In genomic region chr1:180117764-180118116, GRCh38 we compare ENCODE assay signal across 15 cellular contexts. TPM values are rescaled to one million over a fixed set of nuclear protein-coding genes. Genes with fewer than 3 reads are reported as not detected.
A peak's percentile ranks its signal among the peaks of the same experiment; 100 is the strongest.
DNase-seq lines count a peak whose midpoint lies in the region; ATAC-seq and TF ChIP-seq lines count a peak whose summit lies in the region.
"Had no signal": no experiment of that assay in that cellular context is flagged by ENCODE, and none has a peak within 500 bp of the region (broad histone marks: within the 10 kb centered on the region; RNA-seq: fewer than 3 reads in every experiment).

No MANE protein-coding gene starts in this region.

- H3K9ac ChIP-seq in PC-3 (ENCODE audit: low read length), result peak overlapping the region; percentile 43

- TF ChIP-seq POLR2A in thyroid gland (IDR thresholded peaks at IDR 0.05), result no peak

- H3K9me2 ChIP-seq in PC-3 (replicated peaks; ENCODE audit: low read length), result no peaks in the 10 kb centered on the region

- H3K4me2 ChIP-seq in PC-3 (ENCODE audit: low read length), result peak overlapping the region; percentile 47

- H2AFZ ChIP-seq in PC-3 (ENCODE audit: low read length), result 0 out of 2 replicates have a peak overlapping the region, but pooled peaks have one; percentile 7

- CTCF ChIA-PET in PC-3 (lab: Charles Lee), result no interaction called here
- CTCF ChIA-PET in GM10248 (lab: Yijun Ruan, JAX), result no interaction called here

- BruUV-seq in PC-3 (replicated peaks; lab: Mats Ljungman, UMichigan), result no TSS peak

- H3K4me1 ChIP-seq in PC-3 (ENCODE audit: insufficient read depth, low read length) (peaks cover 18% of the 10 kb centered on the region), neutrophil (ENCODE audit: control insufficient read depth in 1 of 2, insufficient read depth in 1 of 2, low read depth in 1 of 2, low read length in 1 of 2) (peaks cover 18 to 22% of the 10 kb centered on the region in 2 experiments), thyroid gland (no peaks in the 10 kb centered on the region)

- peak; percentile 72 for ATAC-seq in PC-3
- ATAC-seq in HG02981 (IDR thresholded peaks at IDR 0.05; ENCODE audit: unreplicated experiment), result no peak
- ATAC-seq: activated CD8-positive, alpha-beta T cell treated with anti-CD3 and anti-CD28 coated beads, Interleukin-2, amount 10 ng/mL, durations not matched to agents 7 days and 5 days had no signal

- H3K79me2 ChIP-seq in PC-3 (ENCODE audit: low read length), result no peaks in the 10 kb centered on the region

- H4K20me1 ChIP-seq in PC-3 (ENCODE audit: low read length), result no peaks in the 10 kb centered on the region

- H3K9me3 ChIP-seq in PC-3 (ENCODE audit: low read length), result no peaks in the 10 kb centered on the region
- H3K9me3 ChIP-seq in neutrophil, result no peaks in the 10 kb centered on the region
- H3K9me3 ChIP-seq in thyroid gland, result no peaks in the 10 kb centered on the region
- H3K9me3 ChIP-seq: Caco-2 had no signal

- intact Hi-C loops in PC-3 (cut with micrococcal nuclease), result no loop called here
- intact Hi-C loops in thyroid gland (cut with DNase I), result no loop called here

- H3K27ac ChIP-seq in PC-3 (ENCODE audit: low read length) (peak overlapping the region; percentile 83), neutrophil (peak overlapping the region; percentile 62), thyroid gland (no peak overlapping the region)
- H3K27ac ChIP-seq: skin epidermis had no signal

- H3F3A ChIP-seq in PC-3 (ENCODE audit: low read length, unreplicated experiment), result no peaks in the 10 kb centered on the region

- no peaks in the 10 kb centered on the region for H3K36me3 ChIP-seq in PC-3 (ENCODE audit: low read depth, low read length)
- peaks cover 4% of the 10 kb centered on the region for H3K36me3 ChIP-seq in neutrophil
- H3K36me3 ChIP-seq in thyroid gland, result no peaks in the 10 kb centered on the region

- DNase-seq in CMK (ENCODE audit: low read depth), result peak; percentile 22
- DNase-seq in PC-3, result peak; percentile 80
- peak; percentile 41 for DNase-seq in fibroblast of gingiva (ENCODE audit: low read depth)
- no peak for DNase-seq in thyroid gland
- DNase-seq in GM10248 (ENCODE audit: extremely low spot score), result no peak
- no peak for DNase-seq in hippocampal formation (lab: John Stamatoyannopoulos, UW)
- DNase-seq: activated CD8-positive, alpha-beta T cell treated with anti-CD3 and anti-CD28 coated beads, Interleukin-2, amount 10 ng/mL, durations not matched to agents 7 days and 5 days; activated naive CD4-positive, alpha-beta T cell treated with anti-CD3 and anti-CD28 coated beads, Interleukin-2, amount 50 U/mL, for 16 hours; NCI-H1436 treated with DMSO at 0.1 percent for 48 hours; NK-92 treated with Interleukin-12 subunit alpha and Interleukin-12 subunit beta, amount 100 ng/mL, for 24 hours; T-helper 2 cell had no signal

- WGBS in thyroid gland, 2 donors, result 93 to 94% methylated on average over 2 of the region's 2 CpGs

- H3K4me3 ChIP-seq in PC-3 (ENCODE audit: low read length) (no peak overlapping the region), neutrophil (ENCODE audit: low read depth in 1 of 2, low read length in 1 of 2) (peak overlapping the region in 1 of 2 experiments; percentile 20), thyroid gland (replicated peaks in 1 of 3) (no peak overlapping the region)
- H3K4me3 ChIP-seq: skin epidermis had no signal

- POLR2A ChIA-PET in PC-3 (lab: Charles Lee; ENCODE audit: unreplicated experiment), result no interaction called here
- POLR2A ChIA-PET in GM10248 (lab: Yijun Ruan, JAX), result no interaction called here

- TF ChIP-seq CTCF in PC-3 (conservative IDR thresholded peaks at IDR 0.05; ENCODE audit: low read depth, low read length) (no peak), neutrophil (IDR thresholded peaks at IDR 0.05) (no peak), thyroid gland (IDR thresholded peaks at IDR 0.05) (no peak), GM10248 (IDR thresholded peaks at IDR 0.05; ENCODE audit: control extremely low read depth, extremely low read depth, low read depth, missing control alignments) (no peak)

- H3K27me3 ChIP-seq in PC-3 (ENCODE audit: low read length) (no peaks in the 10 kb centered on the region), neutrophil (no peaks in the 10 kb centered on the region), thyroid gland (no peaks in the 10 kb centered on the region)

RNA-seq across cellular contexts. Expression of gene QSOX1, which starts 36.9 kb away (rescaled TPM):
- total RNA-seq in PC-3 (2014; rRNA removed) (192 and 237 TPM in 2 replicates), thyroid gland (10 to 100 TPM; 19.6 to 45.2 (median 28.4) TPM)

Comparison
In these comparisons a context has a peak if more than half of its experiments do, and no peak if none do; other contexts are left out.
1. DNase-seq: peak in CMK (single experiment), PC-3 (single experiment) and fibroblast of gingiva (single experiment); none in thyroid gland (0 of 2), GM10248 (single experiment) and hippocampal formation (0 of 2).
2. H3K27ac ChIP-seq: peak in PC-3 (single experiment) and neutrophil (single experiment); none in thyroid gland (0 of 3).